10 cellular contexts compared by ENCODE assay signal in the genomic region with DNA sequence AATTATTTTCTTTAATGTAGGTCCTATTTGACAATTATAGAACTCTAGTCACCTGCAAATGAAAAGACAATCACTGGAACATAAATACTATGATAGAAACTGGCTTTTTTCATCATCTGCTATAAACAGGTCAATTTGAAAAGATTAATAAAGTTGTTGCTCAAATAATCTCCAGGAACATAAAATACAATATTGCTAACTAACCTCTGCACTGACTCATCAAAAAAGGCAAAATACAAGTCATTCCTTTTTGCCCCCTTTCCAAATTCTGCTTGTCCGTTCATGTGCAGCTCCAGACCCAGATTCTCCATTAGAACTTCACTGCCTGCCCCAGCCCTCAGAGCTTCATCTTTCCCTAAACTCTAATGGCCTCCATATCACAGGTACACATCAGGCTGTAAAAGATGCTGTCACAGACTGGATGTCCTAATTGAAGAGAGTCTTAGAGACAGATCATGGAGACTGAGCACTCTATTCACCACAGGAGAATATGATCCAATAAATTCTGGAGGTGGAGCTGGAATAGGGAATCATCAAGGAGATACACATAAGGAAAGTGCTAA. TPM values are rescaled to one million over a fixed set of nuclear protein-coding genes. Genes with fewer than 3 reads are reported as not detected.
DNase-seq lines count a peak whose midpoint lies in the region; ATAC-seq, FAIRE-seq and TF ChIP-seq lines count a peak whose summit lies in the region.
"Had no signal": no experiment of that assay in that cellular context is flagged by ENCODE, and none has a peak within 500 bp of the region (broad histone marks: within the 10 kb centered on the region; RNA-seq: fewer than 3 reads in every experiment).

No MANE protein-coding gene starts in this region.

- H3K27ac ChIP-seq in AG04450 (ENCODE audit: low read depth, low read length), result no peak overlapping the region
- H3K27ac ChIP-seq in astrocyte (ENCODE audit: low read depth, low read length), result no peak overlapping the region

- no peak for TF ChIP-seq CTCF in AG04450 (IDR thresholded peaks at IDR 0.05; ENCODE audit: low read depth, low read length)
- TF ChIP-seq CTCF in astrocyte (IDR thresholded peaks at IDR 0.05; ENCODE audit: insufficient read depth, low read depth, low read length), result no peak

- H4K20me1 ChIP-seq in astrocyte (ENCODE audit: insufficient read depth, low read length), result peaks cover 15% of the 10 kb centered on the region

- H3K4me1 ChIP-seq in astrocyte (ENCODE audit: insufficient read depth, low read length), result peaks cover 11% of the 10 kb centered on the region

- H3K4me3 ChIP-seq in AG04450 (ENCODE audit: low read depth, low read length), result peak overlapping the region; percentile 88
- H3K4me3 ChIP-seq in astrocyte (ENCODE audit: insufficient read depth, low read depth, low read length), result peak overlapping the region; percentile 86

- CTCF ChIA-PET in AG04450 (lab: Charles Lee), result interaction anchor here (0.6 to 2.6 kb wide), 2 partner anchors 22 to 299 kb away, joined by 7 to 11 read pairs; partner anchors contain the start of gene SMIM3

- ATAC-seq in memory B cell (ENCODE audit: low read depth), result no peak
- ATAC-seq in activated T-helper 17 cell treated with anti-CD3 and anti-CD28 coated beads, Interleukin-2, amount 50 U/mL, for 72 hours (replicated peaks), result no peak

- peaks cover 17% of the 10 kb centered on the region for H3K36me3 Mint-ChIP-seq in astrocyte (ENCODE audit: low read depth, unreplicated experiment)
- peaks cover 22% of the 10 kb centered on the region for H3K36me3 Mint-ChIP-seq in memory B cell
- H3K36me3 Mint-ChIP-seq in activated T-helper 17 cell treated with anti-CD3 and anti-CD28 coated beads, Interleukin-2, amount 50 U/mL, for 72 hours (ENCODE audit: low read depth), result peaks cover 51% of the 10 kb centered on the region

- peaks cover 58% of the 10 kb centered on the region for H3K79me2 ChIP-seq in astrocyte (ENCODE audit: insufficient read depth, low read length)

- H3K4me1 Mint-ChIP-seq in astrocyte (ENCODE audit: low read depth, unreplicated experiment), result peaks cover 6% of the 10 kb centered on the region
- H3K4me1 Mint-ChIP-seq in memory B cell, result peaks cover 16% of the 10 kb centered on the region
- H3K4me1 Mint-ChIP-seq in activated T-helper 17 cell treated with anti-CD3 and anti-CD28 coated beads, Interleukin-2, amount 50 U/mL, for 72 hours, result peaks cover 18% of the 10 kb centered on the region

- peak overlapping the region; percentile 91 for H3K4me2 ChIP-seq in astrocyte (ENCODE audit: low read length)

- intact Hi-C loops in posterior vena cava (cut with DNase I), result no loop called here

- H3K27me3 ChIP-seq in AG04450 (ENCODE audit: control insufficient read depth, insufficient read depth, low read length), result no peaks in the 10 kb centered on the region
- no peaks in the 10 kb centered on the region for H3K27me3 ChIP-seq in astrocyte (ENCODE audit: insufficient read depth, low read length)

- no peak overlapping the region for H2AFZ ChIP-seq in astrocyte (ENCODE audit: low read depth, low read length)

- H3K27ac Mint-ChIP-seq in astrocyte (ENCODE audit: unreplicated experiment) (peak overlapping the region; percentile 45), memory B cell (no peak overlapping the region)
- no peak overlapping the region for H3K27ac Mint-ChIP-seq in activated T-helper 17 cell treated with anti-CD3 and anti-CD28 coated beads, Interleukin-2, amount 50 U/mL, for 72 hours

- no peaks in the 10 kb centered on the region for H3K9me3 Mint-ChIP-seq in astrocyte (ENCODE audit: unreplicated experiment)
- H3K9me3 Mint-ChIP-seq in memory B cell, result peaks cover 2% of the 10 kb centered on the region
- no peaks in the 10 kb centered on the region for H3K9me3 Mint-ChIP-seq in activated T-helper 17 cell treated with anti-CD3 and anti-CD28 coated beads, Interleukin-2, amount 50 U/mL, for 72 hours

- H3K9me3 ChIP-seq in AG04450 (ENCODE audit: control insufficient read depth, insufficient read depth, low read length) (no peaks in the 10 kb centered on the region), astrocyte (ENCODE audit: insufficient read depth, low read depth, low read length) (no peaks in the 10 kb centered on the region)

- no peak for FAIRE-seq in astrocyte (lab: Jason Lieb, UNC)
- FAIRE-seq: TTC549 had no signal

- no peak for DNase-seq in AG04450 (ENCODE audit: low read depth, low spot score)
- DNase-seq in HCEC 1CT, result peak; percentile 2
- no peak for DNase-seq in astrocyte (ENCODE audit: low read depth)
- no peak for DNase-seq in memory B cell (ENCODE audit: low spot score in 2 of 2)
- no peak for DNase-seq in cortex of kidney (lab: John Stamatoyannopoulos, UW)
- no peak for DNase-seq in iPS-NIHi7 (ENCODE audit: extremely low spot score)
- no peak for DNase-seq in posterior vena cava (ENCODE audit: low spot score)
- DNase-seq: NCI-H1092 had no signal

- POLR2A ChIA-PET in AG04450 (lab: Yijun Ruan, JAX), result no interaction called here

- peak overlapping the region; percentile 39 for H3K9ac ChIP-seq in astrocyte (ENCODE audit: low read length)

- H3K27me3 Mint-ChIP-seq in astrocyte (ENCODE audit: low read depth, unreplicated experiment) (no peaks in the 10 kb centered on the region), memory B cell (no peaks in the 10 kb centered on the region)
- no peaks in the 10 kb centered on the region for H3K27me3 Mint-ChIP-seq in activated T-helper 17 cell treated with anti-CD3 and anti-CD28 coated beads, Interleukin-2, amount 50 U/mL, for 72 hours

- peaks cover 28% of the 10 kb centered on the region for H3K36me3 ChIP-seq in astrocyte (ENCODE audit: insufficient read depth, low read length)

- H3K4me3 Mint-ChIP-seq in astrocyte (ENCODE audit: unreplicated experiment) (no peak overlapping the region), memory B cell (peak overlapping the region; percentile 61)
- no peak overlapping the region for H3K4me3 Mint-ChIP-seq in activated T-helper 17 cell treated with anti-CD3 and anti-CD28 coated beads, Interleukin-2, amount 50 U/mL, for 72 hours

RNA-seq across cellular contexts. Expression of gene DCTN4, which starts 1.6 kb away (rescaled TPM):
- polyA plus RNA-seq in AG04450 (2011; rRNA removed), result 54.6 and 61.1 TPM in 2 replicates
- 76.5 TPM in 2 replicates for polyA minus RNA-seq in AG04450 (2011; rRNA and poly(A)+ RNA removed)
- total RNA-seq in astrocyte, result 53.8 and 57.0 TPM in 2 replicates
- 10 to 100 TPM; 37.3 to 41.9 TPM for total RNA-seq in activated T-helper 17 cell treated with anti-CD3 and anti-CD28 coated beads, Interleukin-2, amount 50 U/mL, for 72 hours
- 10 to 100 TPM; 58.7 to 61.6 TPM for total RNA-seq in posterior vena cava

RNA-seq across cellular contexts. Expression of gene SMIM3, which starts 21.4 kb away (rescaled TPM):
- polyA plus RNA-seq in AG04450 (2011; rRNA removed), result 34.3 and 36.3 TPM in 2 replicates
- 12.7 and 15.3 TPM in 2 replicates for polyA minus RNA-seq in AG04450 (2011; rRNA and poly(A)+ RNA removed)
- total RNA-seq in astrocyte, result 16.7 and 19.8 TPM in 2 replicates
- total RNA-seq in activated T-helper 17 cell treated with anti-CD3 and anti-CD28 coated beads, Interleukin-2, amount 50 U/mL, for 72 hours, result 10 to 100 TPM; 17.7 to 20.2 TPM
- 10 to 100 TPM; 22.9 to 32.5 TPM for total RNA-seq in posterior vena cava

RNA-seq across cellular contexts. Expression of gene RBM22, which starts 56.3 kb away (rescaled TPM):
- polyA plus RNA-seq in AG04450 (2011; rRNA removed), result 42.4 and 49.5 TPM in 2 replicates
- polyA minus RNA-seq in AG04450 (2011; rRNA and poly(A)+ RNA removed), result 29.3 and 36.5 TPM in 2 replicates
- total RNA-seq in astrocyte (42.0 and 47.4 TPM in 2 replicates), posterior vena cava (10 to 100 TPM; 27.8 to 27.9 TPM)
- total RNA-seq in activated T-helper 17 cell treated with anti-CD3 and anti-CD28 coated beads, Interleukin-2, amount 50 U/mL, for 72 hours, result 10 to 100 TPM; 60.3 to 61.5 TPM
